Comparison of ENCODE assay signal across 1 cellular context in genomic region chr7:5533821-5534367, GRCh38.
A peak's percentile ranks its signal among the peaks of the same experiment; 100 is the strongest.
TF ChIP-seq lines count a peak whose summit lies in the region.

No MANE protein-coding gene starts in this region.

TF ChIP-seq in HepG2, 621 proteins besides CTCF, POLR2A, EP300 and RAD21 (continued from another document and continues in another):
- peak; percentile 27; the same call in 1 of the 2 replicates for TF ChIP-seq THAP7 (CRISPR knock-in tag; IDR thresholded peaks at IDR 0.05)
- TF ChIP-seq SALL1 (CRISPR knock-in tag; IDR thresholded peaks at IDR 0.05), result peak; percentile 76
- TF ChIP-seq TARDBP (CRISPR knock-in tag; IDR thresholded peaks at IDR 0.05), result no peak
- no peak for TF ChIP-seq HDAC6 (IDR thresholded peaks at IDR 0.05; ENCODE audit: low read depth, low read length)
- peak in 1 of 2 experiments; percentile 48; a peak in 1 of 4 replicates for TF ChIP-seq NR2F1 (CRISPR knock-in tag; IDR thresholded peaks at IDR 0.05)
- TF ChIP-seq LCORL (IDR thresholded peaks at IDR 0.05), result no peak
- peak; percentile 74 for TF ChIP-seq LCORL (CRISPR knock-in tag; IDR thresholded peaks at IDR 0.05)
- TF ChIP-seq CENPBD1 (CRISPR knock-in tag; IDR thresholded peaks at IDR 0.05; ENCODE audit: borderline replicate concordance, low read depth), result no peak
- TF ChIP-seq SOX5 (CRISPR knock-in tag; IDR thresholded peaks at IDR 0.05; ENCODE audit: borderline replicate concordance), result peak; percentile 21; the same call in 1 of the 2 replicates
- TF ChIP-seq CHD4 (IDR thresholded peaks at IDR 0.05; ENCODE audit: borderline replicate concordance, low read length), result no peak
- TF ChIP-seq BCL3 (CRISPR knock-in tag; IDR thresholded peaks at IDR 0.05), result no peak
- no peak for TF ChIP-seq KDM4B (CRISPR knock-in tag; IDR thresholded peaks at IDR 0.05)
- TF ChIP-seq SOX6 (IDR thresholded peaks at IDR 0.05), result no peak
- TF ChIP-seq SOX6 (CRISPR knock-in tag; IDR thresholded peaks at IDR 0.05), result peak; percentile 61
- TF ChIP-seq ZNF382 (CRISPR knock-in tag; IDR thresholded peaks at IDR 0.05; ENCODE audit: borderline replicate concordance), result no peak
- no peak for TF ChIP-seq MEF2D (CRISPR knock-in tag; IDR thresholded peaks at IDR 0.05)
- TF ChIP-seq HNRNPL (IDR thresholded peaks at IDR 0.05; ENCODE audit: low read depth, low read length), result no peak
- TF ChIP-seq ZNF350 (CRISPR knock-in tag; IDR thresholded peaks at IDR 0.05; ENCODE audit: borderline replicate concordance, low read depth), result no peak; the same call in 1 of the 2 replicates
- peak; percentile 50; the same call in 1 of the 2 replicates for TF ChIP-seq PHF21A (CRISPR knock-in tag; IDR thresholded peaks at IDR 0.05)
- TF ChIP-seq TEAD2 (CRISPR knock-in tag; IDR thresholded peaks at IDR 0.05), result no peak
- TF ChIP-seq ZNF34 (CRISPR knock-in tag; IDR thresholded peaks at IDR 0.05; ENCODE audit: borderline replicate concordance), result no peak
- TF ChIP-seq MEIS1 (CRISPR knock-in tag; IDR thresholded peaks at IDR 0.05; ENCODE audit: borderline replicate concordance), result no peak
- no peak for TF ChIP-seq SOX13 (IDR thresholded peaks at IDR 0.05)
- TF ChIP-seq SOX13 (CRISPR knock-in tag; conservative IDR thresholded peaks at IDR 0.05 in 1 of 2, IDR thresholded peaks at IDR 0.05 in 1 of 2), result peak in 1 of 2 experiments; percentile 37; a peak in 2 of 4 replicates
- peak; percentile 59; the same call in 1 of the 2 replicates for TF ChIP-seq NCOR1 (IDR thresholded peaks at IDR 0.05; ENCODE audit: borderline replicate concordance, low read length)
- no peak for TF ChIP-seq POGK (CRISPR knock-in tag; conservative IDR thresholded peaks at IDR 0.05)
- no peak for TF ChIP-seq SRY (CRISPR knock-in tag; IDR thresholded peaks at IDR 0.05)
- no peak for TF ChIP-seq ZNF710 (CRISPR knock-in tag; IDR thresholded peaks at IDR 0.05; ENCODE audit: borderline replicate concordance)
- TF ChIP-seq ZUFSP (CRISPR knock-in tag; IDR thresholded peaks at IDR 0.05; ENCODE audit: borderline replicate concordance), result no peak
- no peak for TF ChIP-seq ZNF772 (CRISPR knock-in tag; IDR thresholded peaks at IDR 0.05)
- peak; percentile 56 for TF ChIP-seq CEBPG (CRISPR knock-in tag; IDR thresholded peaks at IDR 0.05)
- TF ChIP-seq PBX2 (CRISPR knock-in tag; IDR thresholded peaks at IDR 0.05), result no peak
- TF ChIP-seq ZNF562 (CRISPR knock-in tag; IDR thresholded peaks at IDR 0.05; ENCODE audit: borderline replicate concordance), result no peak
- no peak for TF ChIP-seq ZNF101 (CRISPR knock-in tag; IDR thresholded peaks at IDR 0.05; ENCODE audit: borderline replicate concordance, low read depth)
- TF ChIP-seq ZNF879 (CRISPR knock-in tag; IDR thresholded peaks at IDR 0.05), result no peak
- 0 out of 2 replicates have a peak, but pooled peaks have one; percentile 20 for TF ChIP-seq IRF2 (CRISPR knock-in tag; IDR thresholded peaks at IDR 0.05)
- no peak for TF ChIP-seq ADNP (CRISPR knock-in tag; IDR thresholded peaks at IDR 0.05)
- peak; percentile 60; the same call in 1 of the 2 replicates for TF ChIP-seq TBX3 (IDR thresholded peaks at IDR 0.05; ENCODE audit: borderline replicate concordance)
- peak; percentile 36 for TF ChIP-seq GATAD2A (CRISPR knock-in tag; IDR thresholded peaks at IDR 0.05)
- peak; percentile 84 for TF ChIP-seq HIVEP1 (CRISPR knock-in tag; IDR thresholded peaks at IDR 0.05)
- TF ChIP-seq FUBP1 (CRISPR knock-in tag; IDR thresholded peaks at IDR 0.05; ENCODE audit: borderline replicate concordance), result no peak
- TF ChIP-seq HOXA5 (CRISPR knock-in tag; IDR thresholded peaks at IDR 0.05), result 0 out of 2 replicates have a peak, but pooled peaks have one; percentile 20
- TF ChIP-seq MED13 (CRISPR knock-in tag; IDR thresholded peaks at IDR 0.05), result no peak
- peak; percentile 64 for TF ChIP-seq HNF4A (CRISPR knock-in tag; IDR thresholded peaks at IDR 0.05)
- no peak for TF ChIP-seq ZNF83 (CRISPR knock-in tag; IDR thresholded peaks at IDR 0.05; ENCODE audit: borderline replicate concordance)
- no peak for TF ChIP-seq ZNF792 (CRISPR knock-in tag; IDR thresholded peaks at IDR 0.05)
- TF ChIP-seq ZNF296 (CRISPR knock-in tag; conservative IDR thresholded peaks at IDR 0.05), result no peak
- TF ChIP-seq HNRNPLL (IDR thresholded peaks at IDR 0.05; ENCODE audit: low read depth, low read length, poor library complexity, severe bottlenecking), result no peak
- no peak for TF ChIP-seq CHCHD3 (CRISPR knock-in tag; IDR thresholded peaks at IDR 0.05)
- TF ChIP-seq ZBTB20 (CRISPR knock-in tag; IDR thresholded peaks at IDR 0.05; ENCODE audit: borderline replicate concordance, low read depth), result no peak
- TF ChIP-seq SATB2 (CRISPR knock-in tag; IDR thresholded peaks at IDR 0.05), result no peak
- TF ChIP-seq RBM39 (IDR thresholded peaks at IDR 0.05; ENCODE audit: low read depth, low read length, poor library complexity, severe bottlenecking), result no peak
- TF ChIP-seq MAZ (IDR thresholded peaks at IDR 0.05; ENCODE audit: borderline replicate concordance, low read depth, low read length), result no peak
- TF ChIP-seq MAZ (CRISPR knock-in tag; IDR thresholded peaks at IDR 0.05; ENCODE audit: low read depth), result 0 out of 2 replicates have a peak, but pooled peaks have one; percentile 44
- no peak for TF ChIP-seq ZNF510 (CRISPR knock-in tag; IDR thresholded peaks at IDR 0.05; ENCODE audit: low read depth)
- TF ChIP-seq NFYC (CRISPR knock-in tag; IDR thresholded peaks at IDR 0.05), result no peak
